ENCODE assay signal across 9 cellular contexts in the genomic region with DNA sequence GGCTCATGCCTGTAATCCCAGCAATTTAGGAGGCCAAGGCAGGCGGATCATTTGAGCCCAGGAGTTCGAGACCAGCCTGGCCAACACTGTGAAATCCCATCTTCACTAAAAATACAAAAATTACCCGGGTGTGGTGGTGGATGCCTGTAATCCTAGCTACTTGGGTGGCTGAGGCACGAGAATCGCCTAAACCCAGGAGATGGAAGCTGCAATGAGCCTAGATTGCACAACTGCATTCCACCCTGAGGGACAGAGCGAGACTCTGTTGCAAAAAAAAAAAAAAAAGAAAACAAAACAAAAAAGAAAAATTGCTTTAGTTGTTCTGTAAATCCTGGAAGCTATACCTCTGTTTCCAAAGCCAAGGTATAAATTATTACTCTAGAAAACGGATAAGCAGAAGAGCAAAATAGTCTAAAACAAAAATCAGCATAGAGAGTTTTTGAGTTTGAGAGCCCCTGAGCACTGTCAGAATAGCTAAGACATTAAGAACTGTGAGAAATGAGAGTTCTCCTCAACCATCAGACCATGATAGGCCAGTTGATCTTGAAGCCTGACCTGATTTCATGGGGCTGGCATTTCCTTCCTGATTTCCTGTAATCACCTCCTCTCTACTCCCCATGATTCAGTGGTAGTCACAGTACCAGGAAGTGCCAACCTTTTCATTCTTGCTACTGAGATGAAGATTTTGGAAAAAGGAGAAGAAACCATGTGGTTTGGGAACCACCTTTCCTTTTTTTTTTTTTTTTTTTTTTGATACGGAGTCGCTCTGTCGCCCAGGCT. TPM values are rescaled to one million over a fixed set of nuclear protein-coding genes. Genes with fewer than 3 reads are reported as not detected.
DNase-seq lines count a peak whose midpoint lies in the region; ATAC-seq and TF ChIP-seq lines count a peak whose summit lies in the region.
"Had no signal": no experiment of that assay in that cellular context is flagged by ENCODE, and none has a peak within 500 bp of the region (broad histone marks: within the 10 kb centered on the region; RNA-seq: fewer than 3 reads in every experiment).

No MANE protein-coding gene starts in this region.

- intact Hi-C loops in left lung (cut with DNase I) = no loop called here

- no peaks in the 10 kb centered on the region for H3K27me3 ChIP-seq in adipocyte (replicated peaks; ENCODE audit: control insufficient read depth, insufficient read depth, low read length)
- no peaks in the 10 kb centered on the region for H3K27me3 ChIP-seq in left lung

- H3K36me3 ChIP-seq in adipocyte (ENCODE audit: control insufficient read depth, insufficient read depth, low read length, severe bottlenecking) = peaks cover 41% of the 10 kb centered on the region
- H3K36me3 ChIP-seq in left lung = peaks cover 0 to 22% of the 10 kb centered on the region in 2 donors

- peaks cover 42% of the 10 kb centered on the region for H3K4me1 ChIP-seq in adipocyte (ENCODE audit: control insufficient read depth, insufficient read depth, low read length)
- H3K4me1 ChIP-seq in left lung = peaks cover 2 to 82% of the 10 kb centered on the region in 2 donors

- H3K9ac ChIP-seq in adipocyte (ENCODE audit: low read length) = peak overlapping the region; percentile 41

- ATAC-seq in left lung = peak; percentile 52
- ATAC-seq in GM18870 (IDR thresholded peaks at IDR 0.05; ENCODE audit: unreplicated experiment) = no peak

- H3K4me3 ChIP-seq in adipocyte (ENCODE audit: low read length) (no peak overlapping the region), left lung (no peak overlapping the region)

- peak overlapping the region in 1 of 2 donors; percentile 58 for H3K27ac ChIP-seq in left lung

- no peak for TF ChIP-seq CTCF in left lung (IDR thresholded peaks at IDR 0.05)

- H3K9me3 ChIP-seq in adipocyte (ENCODE audit: control insufficient read depth, low read length) (no peaks in the 10 kb centered on the region), left lung (no peaks in the 10 kb centered on the region)

- DNase-seq in 8988T (peak; percentile 33), HS-27A (ENCODE audit: low read depth) (peak; percentile 12), adipocyte (ENCODE audit: low read depth) (peak; percentile 82), left lung (no peak), NCI-H524 (lab: John Stamatoyannopoulos, UW) (no peak), midbrain (lab: John Stamatoyannopoulos, UW) (no peak), NCI-H2107 (lab: John Stamatoyannopoulos, UW) (no peak)
- DNase-seq: KG1 had no signal

RNA-seq across cellular contexts. Expression of gene ATP2A2, which starts 31.7 kb away (rescaled TPM):
- 100 to 1,000 TPM; 204 to 258 TPM for total RNA-seq in left lung

Comparison
In these comparisons a context has a peak if more than half of its experiments do, and no peak if none do; other contexts are left out.
1. DNase-seq: peak in 8988T (single experiment), HS-27A (single experiment) and adipocyte (single experiment); none in left lung (0 of 2), NCI-H524 (0 of 2), midbrain (single experiment) and NCI-H2107 (single experiment).